In the genomic region with DNA sequence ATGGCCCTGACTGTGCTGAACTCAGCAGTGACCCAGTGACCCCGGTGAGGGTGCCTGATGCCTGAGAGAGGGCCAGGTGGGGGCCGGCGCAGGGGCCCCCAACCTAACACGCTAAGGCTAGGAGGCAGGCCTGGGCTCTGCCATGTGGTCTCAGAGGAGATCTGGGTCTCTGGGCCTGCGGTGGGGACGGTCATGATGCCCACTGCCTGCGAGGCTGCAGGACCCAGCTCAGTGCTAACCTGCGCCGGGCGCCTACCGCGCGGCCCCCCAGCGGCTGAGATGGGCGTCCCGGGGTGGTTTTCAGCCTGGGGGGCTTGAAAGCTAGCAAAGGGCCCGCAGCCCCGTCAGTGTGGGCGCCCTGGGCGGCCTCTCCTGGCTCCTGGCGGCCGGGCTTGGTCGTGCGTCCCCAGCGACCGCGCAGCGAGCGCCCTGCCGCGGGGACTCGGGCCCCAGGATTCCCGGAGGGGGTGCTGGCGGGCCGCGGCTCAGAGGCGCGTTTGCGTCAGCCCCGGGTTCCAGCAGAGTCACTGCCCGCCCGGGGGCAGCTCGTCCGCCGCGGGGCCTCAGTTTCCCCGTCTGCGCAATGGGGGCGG, we compare ENCODE assay signal across 2 cellular contexts.
TF ChIP-seq lines count a peak whose summit lies in the region.

No MANE protein-coding gene starts in this region.

TF ChIP-seq in H1, 55 proteins besides CTCF, POLR2A, EP300 and RAD21:
- peak; percentile 47 for TF ChIP-seq KDM4A (IDR thresholded peaks at IDR 0.05; ENCODE audit: low read depth, low read length, severe bottlenecking)
- TF ChIP-seq SRF (IDR thresholded peaks at IDR 0.05; ENCODE audit: low read depth, low read length): no peak
- 0 out of 2 replicates have a peak, but pooled peaks have one; percentile 25 for TF ChIP-seq PHF8 (conservative IDR thresholded peaks at IDR 0.05; ENCODE audit: low read depth, low read length)
- TF ChIP-seq, protein P1, sequence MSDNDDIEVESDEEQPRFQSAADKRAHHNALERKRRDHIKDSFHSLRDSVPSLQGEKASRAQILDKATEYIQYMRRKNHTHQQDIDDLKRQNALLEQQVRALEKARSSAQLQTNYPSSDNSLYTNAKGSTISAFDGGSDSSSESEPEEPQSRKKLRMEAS (IDR thresholded peaks at IDR 0.05): no peak
- TF ChIP-seq GABPA (IDR thresholded peaks at IDR 0.05; ENCODE audit: borderline replicate concordance, insufficient read depth, low read length): peak; percentile 54
TF ChIP-seq in H1: peak in this region for 3.

TF ChIP-seq in neural cell, 6 proteins besides CTCF, POLR2A, EP300 and RAD21:
- TF ChIP-seq SMC3 (conservative IDR thresholded peaks at IDR 0.05; ENCODE audit: poor library complexity) (no peak), EZH2 (IDR thresholded peaks at IDR 0.05; ENCODE audit: borderline replicate concordance, insufficient read depth, low read length, poor library complexity, severe bottlenecking) (no peak), POLR2AphosphoS5 (IDR thresholded peaks at IDR 0.05) (no peak), TAF1 (IDR thresholded peaks at IDR 0.05; ENCODE audit: low read depth) (no peak), MXI1 (conservative IDR thresholded peaks at IDR 0.05; ENCODE audit: poor library complexity, severe bottlenecking) (no peak)
- TF ChIP-seq, protein P2, sequence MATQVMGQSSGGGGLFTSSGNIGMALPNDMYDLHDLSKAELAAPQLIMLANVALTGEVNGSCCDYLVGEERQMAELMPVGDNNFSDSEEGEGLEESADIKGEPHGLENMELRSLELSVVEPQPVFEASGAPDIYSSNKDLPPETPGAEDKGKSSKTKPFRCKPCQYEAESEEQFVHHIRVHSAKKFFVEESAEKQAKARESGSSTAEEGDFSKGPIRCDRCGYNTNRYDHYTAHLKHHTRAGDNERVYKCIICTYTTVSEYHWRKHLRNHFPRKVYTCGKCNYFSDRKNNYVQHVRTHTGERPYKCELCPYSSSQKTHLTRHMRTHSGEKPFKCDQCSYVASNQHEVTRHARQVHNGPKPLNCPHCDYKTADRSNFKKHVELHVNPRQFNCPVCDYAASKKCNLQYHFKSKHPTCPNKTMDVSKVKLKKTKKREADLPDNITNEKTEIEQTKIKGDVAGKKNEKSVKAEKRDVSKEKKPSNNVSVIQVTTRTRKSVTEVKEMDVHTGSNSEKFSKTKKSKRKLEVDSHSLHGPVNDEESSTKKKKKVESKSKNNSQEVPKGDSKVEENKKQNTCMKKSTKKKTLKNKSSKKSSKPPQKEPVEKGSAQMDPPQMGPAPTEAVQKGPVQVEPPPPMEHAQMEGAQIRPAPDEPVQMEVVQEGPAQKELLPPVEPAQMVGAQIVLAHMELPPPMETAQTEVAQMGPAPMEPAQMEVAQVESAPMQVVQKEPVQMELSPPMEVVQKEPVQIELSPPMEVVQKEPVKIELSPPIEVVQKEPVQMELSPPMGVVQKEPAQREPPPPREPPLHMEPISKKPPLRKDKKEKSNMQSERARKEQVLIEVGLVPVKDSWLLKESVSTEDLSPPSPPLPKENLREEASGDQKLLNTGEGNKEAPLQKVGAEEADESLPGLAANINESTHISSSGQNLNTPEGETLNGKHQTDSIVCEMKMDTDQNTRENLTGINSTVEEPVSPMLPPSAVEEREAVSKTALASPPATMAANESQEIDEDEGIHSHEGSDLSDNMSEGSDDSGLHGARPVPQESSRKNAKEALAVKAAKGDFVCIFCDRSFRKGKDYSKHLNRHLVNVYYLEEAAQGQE (IDR thresholded peaks at IDR 0.05; ENCODE audit: borderline replicate concordance): no peak
